In the genomic region with DNA sequence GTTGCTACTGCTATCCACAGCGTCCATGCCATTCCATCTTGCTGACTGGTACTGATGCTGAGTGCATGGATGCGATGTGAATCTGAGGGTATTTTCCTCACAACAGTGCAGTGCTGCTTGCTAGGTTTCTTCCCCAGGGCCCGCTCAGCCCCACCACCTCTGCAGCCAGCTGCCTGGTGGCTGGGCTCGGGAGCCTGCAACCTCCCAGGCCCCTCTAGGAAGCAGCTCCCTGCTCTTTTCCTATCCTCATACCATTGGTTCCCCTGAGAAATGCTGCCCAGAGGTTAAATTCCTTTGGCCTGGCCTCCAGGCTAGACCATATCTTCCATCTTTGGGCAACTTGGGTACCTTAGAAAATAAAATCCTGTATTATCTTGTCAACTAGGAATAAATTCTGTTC, we compare ENCODE assay signal across 24 cellular contexts.
DNase-seq lines count a peak whose midpoint lies in the region; ATAC-seq, FAIRE-seq and TF ChIP-seq lines count a peak whose summit lies in the region.
"Had no signal": no experiment of that assay in that cellular context is flagged by ENCODE, and none has a peak within 500 bp of the region (broad histone marks: within the 10 kb centered on the region; RNA-seq: fewer than 3 reads in every experiment).

No MANE protein-coding gene starts in this region.

- no peak for TF ChIP-seq POLR2A in H1 (IDR thresholded peaks at IDR 0.05; ENCODE audit: control extremely low read depth in 1 of 2, low read depth in 2 of 2, low read length in 2 of 2)
- no peak for TF ChIP-seq POLR2A in GM18505 (IDR thresholded peaks at IDR 0.05; ENCODE audit: borderline replicate concordance, extremely low read depth, insufficient read depth, insufficient read length)
- no peak for TF ChIP-seq POLR2A in stomach (IDR thresholded peaks at IDR 0.05)

- H3K9ac ChIP-seq in H1 (replicated peaks in 1 of 4; ENCODE audit: extremely low read depth in 1 of 4, low read depth in 3 of 4, low read length in 3 of 4) = no peak overlapping the region
- no peak overlapping the region for H3K9ac ChIP-seq in neuronal stem cell (ENCODE audit: low read depth, low read length, poor library complexity)
- H3K9ac ChIP-seq: BLaER1 treated with 17β-estradiol and CSF1 and Interleukin-3, amounts not matched to agents 10 nM and 100 nM; GM23248 had no signal

- H3K4me1 ChIP-seq in GM23338 (ENCODE audit: insufficient read depth) (no peaks in the 10 kb centered on the region), H1 (replicated peaks in 1 of 4; ENCODE audit: control insufficient read depth in 3 of 4, insufficient read depth in 4 of 4, low read length in 3 of 4) (peaks cover 0 to 2% (median 0%) of the 10 kb centered on the region in 4 experiments; a peak in 2 of 7 replicates), neuronal stem cell (ENCODE audit: control insufficient read depth in 2 of 2, insufficient read depth in 1 of 2, low read depth in 1 of 2, low read length in 2 of 2) (peaks cover 0 to 6% of the 10 kb centered on the region in 2 donors), stomach (peaks cover 0 to 5% (median 2%) of the 10 kb centered on the region in 4 donors)
- H3K4me1 ChIP-seq: A549, BE2C, HAP-1 had no signal

- peaks cover 14% of the 10 kb centered on the region for H3K4me1 Mint-ChIP-seq in GM23338
- H3K4me1 Mint-ChIP-seq: CD8-positive, alpha-beta memory T cell had no signal

- no peaks in the 10 kb centered on the region for H4K20me1 ChIP-seq in GM23338 (replicated peaks; ENCODE audit: insufficient read depth)
- no peaks in the 10 kb centered on the region for H4K20me1 ChIP-seq in H1 (replicated peaks in 1 of 2; ENCODE audit: control insufficient read depth in 1 of 2, insufficient read depth in 2 of 2, low read length in 2 of 2)
- H4K20me1 ChIP-seq: BLaER1 treated with 17β-estradiol and CSF1 and Interleukin-3, amounts not matched to agents 10 nM and 100 nM had no signal

- DNase-seq in GM23338 (ENCODE audit: low spot score) (peak; percentile 27), H1 (ENCODE audit: low read depth in 1 of 2, low spot score in 2 of 2) (no peak), neuronal stem cell (ENCODE audit: low spot score) (no peak), stomach (no peak)
- DNase-seq: 8988T; ACHN; AML-193; BE2C; CD4-positive, alpha-beta T cell; CD8-positive, alpha-beta memory T cell; DMS 273 treated with DMSO at 0.1 percent for 48 hours; DMS79; EL; GF-D8; GM23248 had no signal

- WGBS in H1 (ENCODE audit: extremely low coverage in 1 of 2, insufficient coverage in 1 of 2, insufficient read length in 1 of 2, insufficient replicate concordance in 2 of 2, low coverage in 1 of 2, low lambda C conversion rate in 2 of 2, missing lambda C conversion rate in 1 of 2), 2 experiments = 68% methylated on average over 4 of the region's 4 CpGs; no CpG with 5 or more reads in 1 of the 2 experiments
- no CpG with 5 or more reads among the region's 4 CpGs for WGBS in neuronal stem cell (ENCODE audit: extremely low coverage in 2 of 2, insufficient read length in 2 of 2, insufficient replicate concordance in 1 of 2), 2 donors
- WGBS in stomach, 5 donors = 59 to 83% (median 72%) methylated on average over 4 of the region's 4 CpGs

- no peak overlapping the region for H4K5ac ChIP-seq in H1 (ENCODE audit: insufficient read length, low read depth, low read length)

- H3K56ac ChIP-seq in H1 (replicated peaks; ENCODE audit: insufficient read length, low read depth, low read length) = no peak overlapping the region

- H3K9me3 Mint-ChIP-seq in GM23338 = no peaks in the 10 kb centered on the region
- H3K9me3 Mint-ChIP-seq: CD4-positive, alpha-beta T cell had no signal

- no peak for FAIRE-seq in H1 (lab: Jason Lieb, UNC)
- FAIRE-seq: A549, D721Med, GM12891, H54 had no signal

- H3K4ac ChIP-seq in H1 (replicated peaks; ENCODE audit: insufficient read length, low read depth, low read length) = no peak overlapping the region
- no peak overlapping the region for H3K4ac ChIP-seq in neuronal stem cell (ENCODE audit: low read length)

- H3K27ac Mint-ChIP-seq in GM23338 = no peak overlapping the region
- H3K27ac Mint-ChIP-seq: CD14-positive monocyte; CD4-positive, alpha-beta T cell; CD8-positive, alpha-beta memory T cell had no signal

- H3K4me2 ChIP-seq in GM23338 (no peak overlapping the region), H1 (ENCODE audit: insufficient read depth in 1 of 2, low read depth in 2 of 2, low read length in 2 of 2) (no peak overlapping the region), neuronal stem cell (ENCODE audit: insufficient read depth, low read length, poor library complexity, severe bottlenecking) (no peak overlapping the region)
- H3K4me2 ChIP-seq: A549; BLaER1 treated with 17β-estradiol and CSF1 and Interleukin-3, amounts not matched to agents 10 nM and 100 nM had no signal

- H3K27me3 Mint-ChIP-seq in GM23338 (ENCODE audit: insufficient read depth, low read depth, poor library complexity) = no peaks in the 10 kb centered on the region

- ATAC-seq in GM23338 (peak; percentile 78), GM18505 (IDR thresholded peaks at IDR 0.05; ENCODE audit: unreplicated experiment) (no peak), HG03565 (IDR thresholded peaks at IDR 0.05; ENCODE audit: unreplicated experiment) (no peak)
- ATAC-seq: A549 had no signal

- no peak overlapping the region; the same call in 1 of the 2 replicates for H2BK12ac ChIP-seq in H1 (ENCODE audit: low read depth, low read length)
- no peak overlapping the region for H2BK12ac ChIP-seq in neuronal stem cell (ENCODE audit: low read length)

- no peak overlapping the region for H3K18ac ChIP-seq in H1 (ENCODE audit: extremely low read depth, low read length)
- peak overlapping the region; percentile 89 for H3K18ac ChIP-seq in neuronal stem cell (ENCODE audit: low read length)

- H2AFZ ChIP-seq in GM23338 (no peak overlapping the region), H1 (ENCODE audit: low read length) (no peak overlapping the region), neuronal stem cell (ENCODE audit: low read length) (no peak overlapping the region)
- H2AFZ ChIP-seq: GM23248 had no signal

- H3K23me2 ChIP-seq in H1 (ENCODE audit: low read depth, low read length) = no peaks in the 10 kb centered on the region

- H4K8ac ChIP-seq in H1 (ENCODE audit: extremely low read depth, insufficient read depth, low read length) (peak overlapping the region; percentile 65; the same call in 1 of the 2 replicates), neuronal stem cell (ENCODE audit: low read depth, low read length) (no peak overlapping the region)

- TF ChIP-seq EP300 in H1 (IDR thresholded peaks at IDR 0.05; ENCODE audit: borderline replicate concordance in 1 of 2, low read depth in 2 of 2, low read length in 2 of 2) (no peak), stomach (IDR thresholded peaks at IDR 0.05) (no peak)

- POLR2A ChIA-PET in H1 (lab: Charles Lee; ENCODE audit: partially characterized antibody) = no interaction called here

- H3K27ac ChIP-seq in GM23338 (ENCODE audit: low read depth) (no peak overlapping the region), H1 (ENCODE audit: low read depth, low read length) (no peak overlapping the region), neuronal stem cell (replicated peaks; ENCODE audit: low read length) (no peak overlapping the region), stomach (no peak overlapping the region)
- H3K27ac ChIP-seq: BLaER1 treated with 17β-estradiol and CSF1 and Interleukin-3, amounts not matched to agents 10 nM and 100 nM; GM23248 had no signal

- H3K23ac ChIP-seq in H1 (ENCODE audit: insufficient read length) = no peak overlapping the region
- H3K23ac ChIP-seq in neuronal stem cell (ENCODE audit: low read depth, low read length, poor library complexity) = no peak overlapping the region

- H4K91ac ChIP-seq in H1 (replicated peaks; ENCODE audit: insufficient read length, low read length) = no peak overlapping the region
- H4K91ac ChIP-seq in neuronal stem cell (ENCODE audit: low read depth, low read length, poor library complexity) = no peak overlapping the region

- H2BK15ac ChIP-seq in H1 (ENCODE audit: low read length) (no peak overlapping the region), neuronal stem cell (ENCODE audit: low read length) (no peak overlapping the region)

- H3K27me3 ChIP-seq in GM23338 (ENCODE audit: insufficient read depth) (no peaks in the 10 kb centered on the region), H1 (replicated peaks in 1 of 4; ENCODE audit: control insufficient read depth in 3 of 4, extremely low read depth in 1 of 4, insufficient read depth in 3 of 4, low read length in 3 of 4) (no peaks in the 10 kb centered on the region), neuronal stem cell (ENCODE audit: control insufficient read depth in 3 of 3, insufficient read depth in 3 of 3, low read depth in 1 of 3, low read length in 3 of 3) (no peaks in the 10 kb centered on the region), stomach (no peaks in the 10 kb centered on the region)
- H3K27me3 ChIP-seq: BE2C; BLaER1 treated with 17β-estradiol and CSF1 and Interleukin-3, amounts not matched to agents 10 nM and 100 nM had no signal

- H3K79me2 ChIP-seq in GM23338 (replicated peaks; ENCODE audit: insufficient read depth) = no peaks in the 10 kb centered on the region
- H3K79me2 ChIP-seq in H1 (ENCODE audit: control insufficient read depth in 1 of 2, insufficient read depth in 2 of 2, low read length in 2 of 2) = no peaks in the 10 kb centered on the region

- TF ChIP-seq CTCF in GM23338 (conservative IDR thresholded peaks at IDR 0.05; ENCODE audit: low read depth in 2 of 2) (no peak), H1 (IDR thresholded peaks at IDR 0.05; ENCODE audit: control extremely low read depth in 1 of 3, insufficient read depth in 1 of 3, low read depth in 1 of 3, low read length in 3 of 3) (no peak), stomach (IDR thresholded peaks at IDR 0.05) (no peak)

- H2BK120ac ChIP-seq in H1 (replicated peaks; ENCODE audit: low read depth, low read length) = no peak overlapping the region
- no peak overlapping the region for H2BK120ac ChIP-seq in neuronal stem cell (ENCODE audit: low read depth, low read length)

- H2AK5ac ChIP-seq in H1 (ENCODE audit: low read depth, low read length) = no peak overlapping the region
- peak overlapping the region; percentile 53 for H2AK5ac ChIP-seq in neuronal stem cell (ENCODE audit: low read depth, low read length)

- no peaks in the 10 kb centered on the region for H3K9me2 ChIP-seq in GM23338 (ENCODE audit: insufficient read depth)

- H3K14ac ChIP-seq in H1 (ENCODE audit: insufficient read length) (no peak overlapping the region), neuronal stem cell (ENCODE audit: low read length) (no peak overlapping the region)

- H3K79me1 ChIP-seq in H1 (ENCODE audit: low read depth, low read length) (no peaks in the 10 kb centered on the region), neuronal stem cell (ENCODE audit: low read depth, low read length) (no peaks in the 10 kb centered on the region)

- CTCF ChIA-PET in H1 (lab: Charles Lee; ENCODE audit: partially characterized antibody) = interaction anchor here (0.9 to 2.6 kb wide), 9 partner anchors 9 to 199 kb away, joined by 3 to 13 read pairs (median 3); no protein-coding TSS in a partner anchor

- no peak overlapping the region for H2BK5ac ChIP-seq in H1 (ENCODE audit: low read depth, low read length)
- no peak overlapping the region for H2BK5ac ChIP-seq in neuronal stem cell (ENCODE audit: low read length)

- H2BK20ac ChIP-seq in H1 (ENCODE audit: low read length) = no peak overlapping the region

- H3K9me3 ChIP-seq in H1 (ENCODE audit: insufficient read depth in 2 of 2, low read depth in 1 of 2, low read length in 1 of 2) (no peaks in the 10 kb centered on the region), neuronal stem cell (replicated peaks in 1 of 2; ENCODE audit: control insufficient read depth in 2 of 2, insufficient read depth in 1 of 2, low read depth in 1 of 2, low read length in 2 of 2) (no peaks in the 10 kb centered on the region), stomach (no peaks in the 10 kb centered on the region)
- H3K9me3 ChIP-seq: A549; BE2C; BLaER1 treated with 17β-estradiol and CSF1 and Interleukin-3, amounts not matched to agents 10 nM and 100 nM; HAP-1 had no signal

- no peaks in the 10 kb centered on the region for H3K36me3 ChIP-seq in GM23338 (ENCODE audit: insufficient read depth)
- no peaks in the 10 kb centered on the region for H3K36me3 ChIP-seq in H1 (ENCODE audit: control insufficient read depth in 2 of 4, insufficient read depth in 4 of 4, low read length in 3 of 4)
- H3K36me3 ChIP-seq in neuronal stem cell (replicated peaks in 1 of 2; ENCODE audit: control insufficient read depth in 2 of 2, insufficient read depth in 2 of 2, low read length in 2 of 2) = no peaks in the 10 kb centered on the region
- H3K36me3 ChIP-seq in stomach = no peaks in the 10 kb centered on the region
- H3K36me3 ChIP-seq: BE2C; BLaER1 treated with 17β-estradiol and CSF1 and Interleukin-3, amounts not matched to agents 10 nM and 100 nM; HAP-1 had no signal

- H3K4me3 Mint-ChIP-seq in GM23338 = no peak overlapping the region
- H3K4me3 Mint-ChIP-seq: CD14-positive monocyte; CD4-positive, alpha-beta T cell; CD8-positive, alpha-beta memory T cell had no signal

- intact Hi-C loops in stomach (cut with DNase I; ENCODE audit: low total_unique reads) = no loop called here

- no peaks in the 10 kb centered on the region for H3F3A ChIP-seq in GM23338 (replicated peaks; ENCODE audit: low read depth)

- TF ChIP-seq RAD21 in H1 (IDR thresholded peaks at IDR 0.05 in 1 of 2, conservative IDR thresholded peaks at IDR 0.05 in 1 of 2; ENCODE audit: low read depth in 2 of 2, low read length in 2 of 2) = no peak

- H3K36me3 Mint-ChIP-seq in GM23338 (ENCODE audit: low read depth) = peaks cover 3% of the 10 kb centered on the region; the same call in 1 of the 3 replicates
- H3K36me3 Mint-ChIP-seq: CD14-positive monocyte; CD8-positive, alpha-beta memory T cell had no signal

- H3K4me3 ChIP-seq in GM23338 = no peak overlapping the region
- no peak overlapping the region for H3K4me3 ChIP-seq in H1 (ENCODE audit: extremely low read depth in 1 of 4, insufficient read depth in 2 of 4, low read depth in 3 of 4, low read length in 4 of 4)
- no peak overlapping the region for H3K4me3 ChIP-seq in neuronal stem cell (ENCODE audit: low read length in 2 of 2)
- H3K4me3 ChIP-seq in stomach = no peak overlapping the region
- H3K4me3 ChIP-seq: A549; BLaER1 treated with 17β-estradiol and CSF1 and Interleukin-3, amounts not matched to agents 10 nM and 100 nM; GM23248; HAP-1 had no signal
